In genomic region chr10:102418612-102419560, GRCh38 we compare ENCODE assay signal across 8 cellular contexts. TPM values are rescaled to one million over a fixed set of nuclear protein-coding genes. Genes with fewer than 3 reads are reported as not detected.
A peak's percentile ranks its signal among the peaks of the same experiment; 100 is the strongest.
DNase-seq lines count a peak whose midpoint lies in the region; ATAC-seq, FAIRE-seq and TF ChIP-seq lines count a peak whose summit lies in the region.

Gene PSD, minus strand, starts transcription at chr10:102418785. Its CDS starts 1,747 bp downstream, at chr10:102417038.

- TF ChIP-seq EP300 in GM12878 (IDR thresholded peaks at IDR 0.05; ENCODE audit: borderline replicate concordance in 1 of 2, control insufficient read depth in 1 of 2, low read depth in 2 of 2, low read length in 2 of 2) = no peak

- H2AFZ ChIP-seq in GM12878 (ENCODE audit: control insufficient read depth, low read depth, low read length) = no peak within 1 kb of the TSS

- H3K4me1 Mint-ChIP-seq in memory B cell = peaks cover 16% of the 10 kb centered on the region

- SMC1A ChIA-PET in GM12878 (lab: Charles Lee; ENCODE audit: uncharacterized antibody, unreplicated experiment) = interaction anchor here (1.6 to 4.2 kb wide), 2 partner anchors 24 to 42 kb away, joined by 3 to 23 read pairs; partner anchors contain the start of gene NFKB2

- WGBS in GM12878 (ENCODE audit: insufficient coverage, insufficient replicate concordance, low lambda C conversion rate, missing lambda C conversion rate) = 19% methylated on average over 43 of the region's 54 CpGs

- H3K9ac ChIP-seq in GM12878 (ENCODE audit: control insufficient read depth, insufficient read depth, low read length) = no peak within 1 kb of the TSS

- peaks cover 18% of the 10 kb centered on the region for H3K4me1 ChIP-seq in GM12878 (ENCODE audit: control insufficient read depth, insufficient read depth, low read length)

- no peak for TF ChIP-seq RAD21 in GM12878 (IDR thresholded peaks at IDR 0.05; ENCODE audit: insufficient read depth, low read depth, low read length)

- CTCF ChIA-PET in GM12878 (lab: Yijun Ruan, JAX) = interaction anchor here (1.9 to 5.6 kb wide), 3 partner anchors 13 to 43 kb away, joined by 9 to 90 read pairs (median 29); partner anchors contain the start of genes CUEDC2 and NFKB2

- no peaks in the 10 kb centered on the region for H3K9me3 Mint-ChIP-seq in memory B cell

- in situ Hi-C loops in GM12878 (cut with MboI) = no loop called here

- peaks cover 3% of the 10 kb centered on the region for H3K36me3 Mint-ChIP-seq in memory B cell

- no peak for DNase-seq in GM12865 (ENCODE audit: low read depth)
- DNase-seq in NCI-H2171 (lab: John Stamatoyannopoulos, UW) = peak; percentile 75
- no peak for DNase-seq in GM12878 (ENCODE audit: low read depth, low spot score)
- DNase-seq in memory B cell (ENCODE audit: low spot score in 2 of 2) = no peak
- DNase-seq in NOMO-1 treated with dmso at 0.1 percent for 144 hours (lab: John Stamatoyannopoulos, UW; ENCODE audit: unreplicated experiment) = no peak

- RAD21 ChIA-PET in GM12878 (lab: Charles Lee; ENCODE audit: unreplicated experiment) = interaction anchor here (2.1 to 3.8 kb wide), 4 partner anchors 14 to 189 kb away, joined by 9 to 24 read pairs (median 12); partner anchors contain the start of gene CUEDC2

- H3K79me2 ChIP-seq in GM12878 (ENCODE audit: control insufficient read depth, insufficient read depth, low read length) = peaks cover 7% of the 10 kb centered on the region

- peak within 1 kb of the TSS; percentile 95 for H3K4me2 ChIP-seq in GM12878 (ENCODE audit: control insufficient read depth, insufficient read depth)

- H4K20me1 ChIP-seq in GM12878 (ENCODE audit: control insufficient read depth, insufficient read depth) = peaks cover 2% of the 10 kb centered on the region; the same call in 1 of the 2 replicates

- H3K27ac Mint-ChIP-seq in memory B cell = no peak within 1 kb of the TSS

- H3K4me3 ChIP-seq in GM12865 (ENCODE audit: low read depth, low read length) (peak within 1 kb of the TSS; percentile 57), GM12878 (peak within 1 kb of the TSS; percentile 98)

- H3K27me3 Mint-ChIP-seq in memory B cell = peaks cover 27% of the 10 kb centered on the region

- no peaks in the 10 kb centered on the region for H3K9me3 ChIP-seq in GM12878 (replicated peaks; ENCODE audit: control insufficient read depth, insufficient read depth, low read length)

- no TSS peak for BruUV-seq in GM12878 (replicated peaks; lab: Mats Ljungman, UMichigan)

- peak within 1 kb of the TSS; percentile 97 for H3K4me3 Mint-ChIP-seq in memory B cell

- no peak within 1 kb of the TSS for H3K27ac ChIP-seq in GM12878 (ENCODE audit: control insufficient read depth, insufficient read depth)

- POLR2A ChIA-PET in GM12878 (lab: Charles Lee) = interaction anchor here (2.1 to 4.9 kb wide), 4 partner anchors 13 to 32 kb away, joined by 12 to 35 read pairs (median 28); partner anchors contain the start of genes C10orf95, CUEDC2 and NFKB2

- no peaks in the 10 kb centered on the region; a peak in 1 of 4 replicates for H3K27me3 ChIP-seq in GM12878 (replicated peaks in 1 of 2; ENCODE audit: control insufficient read depth in 2 of 2, insufficient read depth in 2 of 2, low read length in 1 of 2)

- FAIRE-seq in GM12878 (lab: Jason Lieb, UNC) = no peak

- intact Hi-C loops in GM12878 (cut with micrococcal nuclease; ENCODE audit: unreplicated experiment) = no loop called here

- ATAC-seq in GM12878 (no peak), memory B cell (ENCODE audit: low read depth) (no peak), GM19324 (IDR thresholded peaks at IDR 0.05; ENCODE audit: low FRiP score, unreplicated experiment) (no peak), HG02642 (IDR thresholded peaks at IDR 0.05; ENCODE audit: poor library complexity, unreplicated experiment) (no peak), GM18519 (IDR thresholded peaks at IDR 0.05; ENCODE audit: low FRiP score, unreplicated experiment) (no peak)

- no peaks in the 10 kb centered on the region; a peak in 1 of 4 replicates for H3K36me3 ChIP-seq in GM12878 (ENCODE audit: control insufficient read depth in 2 of 2, insufficient read depth in 2 of 2, low read length in 1 of 2)

- TF ChIP-seq CTCF in GM12865 (IDR thresholded peaks at IDR 0.05; ENCODE audit: insufficient read depth, low read depth, low read length, missing control alignments) = no peak
- TF ChIP-seq CTCF in GM12878 (IDR thresholded peaks at IDR 0.05 in 2 of 3, conservative IDR thresholded peaks at IDR 0.05 in 1 of 3; ENCODE audit: control insufficient read depth in 2 of 3, extremely low read depth in 1 of 3, insufficient read depth in 1 of 3, low read depth in 3 of 3, low read length in 3 of 3) = no peak

- no peak for TF ChIP-seq POLR2A in GM12878 (IDR thresholded peaks at IDR 0.05; ENCODE audit: low read depth, low read length)

TF ChIP-seq in GM12878, 131 proteins besides CTCF, POLR2A, EP300 and RAD21:
- TF ChIP-seq CHD1 (IDR thresholded peaks at IDR 0.05; ENCODE audit: low read depth, low read length) (no peak), RFX5 (IDR thresholded peaks at IDR 0.05; ENCODE audit: low read depth, low read length) (no peak), DPF2 (IDR thresholded peaks at IDR 0.05) (no peak), EED (IDR thresholded peaks at IDR 0.05; ENCODE audit: low read depth) (no peak), ATF7 (IDR thresholded peaks at IDR 0.05; ENCODE audit: low read depth) (no peak), FOXK2 (IDR thresholded peaks at IDR 0.05) (no peak), HCFC1 (IDR thresholded peaks at IDR 0.05; ENCODE audit: low read length) (no peak), KDM1A (IDR thresholded peaks at IDR 0.05; ENCODE audit: borderline replicate concordance) (no peak), BMI1 (IDR thresholded peaks at IDR 0.05; ENCODE audit: borderline replicate concordance) (no peak), JUNB (IDR thresholded peaks at IDR 0.05) (no peak), NR2C2 (IDR thresholded peaks at IDR 0.05; ENCODE audit: borderline replicate concordance, control insufficient read depth, insufficient read length, low read depth) (no peak), POLR2AphosphoS2 (IDR thresholded peaks at IDR 0.05; ENCODE audit: low read depth, low read length) (no peak), MTA2 (IDR thresholded peaks at IDR 0.05; ENCODE audit: low read depth) (no peak), PBX3 (IDR thresholded peaks at IDR 0.05; ENCODE audit: insufficient replicate concordance, low read depth, low read length) (no peak)
- TF ChIP-seq, protein P1, sequence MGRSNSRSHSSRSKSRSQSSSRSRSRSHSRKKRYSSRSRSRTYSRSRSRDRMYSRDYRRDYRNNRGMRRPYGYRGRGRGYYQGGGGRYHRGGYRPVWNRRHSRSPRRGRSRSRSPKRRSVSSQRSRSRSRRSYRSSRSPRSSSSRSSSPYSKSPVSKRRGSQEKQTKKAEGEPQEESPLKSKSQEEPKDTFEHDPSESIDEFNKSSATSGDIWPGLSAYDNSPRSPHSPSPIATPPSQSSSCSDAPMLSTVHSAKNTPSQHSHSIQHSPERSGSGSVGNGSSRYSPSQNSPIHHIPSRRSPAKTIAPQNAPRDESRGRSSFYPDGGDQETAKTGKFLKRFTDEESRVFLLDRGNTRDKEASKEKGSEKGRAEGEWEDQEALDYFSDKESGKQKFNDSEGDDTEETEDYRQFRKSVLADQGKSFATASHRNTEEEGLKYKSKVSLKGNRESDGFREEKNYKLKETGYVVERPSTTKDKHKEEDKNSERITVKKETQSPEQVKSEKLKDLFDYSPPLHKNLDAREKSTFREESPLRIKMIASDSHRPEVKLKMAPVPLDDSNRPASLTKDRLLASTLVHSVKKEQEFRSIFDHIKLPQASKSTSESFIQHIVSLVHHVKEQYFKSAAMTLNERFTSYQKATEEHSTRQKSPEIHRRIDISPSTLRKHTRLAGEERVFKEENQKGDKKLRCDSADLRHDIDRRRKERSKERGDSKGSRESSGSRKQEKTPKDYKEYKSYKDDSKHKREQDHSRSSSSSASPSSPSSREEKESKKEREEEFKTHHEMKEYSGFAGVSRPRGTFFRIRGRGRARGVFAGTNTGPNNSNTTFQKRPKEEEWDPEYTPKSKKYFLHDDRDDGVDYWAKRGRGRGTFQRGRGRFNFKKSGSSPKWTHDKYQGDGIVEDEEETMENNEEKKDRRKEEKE (IDR thresholded peaks at IDR 0.05) = no peak

RNA-seq across cellular contexts. Expression of gene PSD, which starts in this region (rescaled TPM):
- total RNA-seq in GM12878 (2013; cell fraction: nucleolus; rRNA removed) = 0.83 and 1.1 TPM in 2 replicates
- total RNA-seq in GM12878 (2014; rRNA removed) (0.11 and 0.27 TPM in 2 replicates), GM12878 (2014; rRNA removed; fragmentation: Illumina TruSeq; extraction: Trizol) (0.09 and 0.18 TPM in 2 replicates), GM12878 (2021) (0.16 and 0.56 TPM in 2 replicates)
- 0.41 TPM for polyA plus RNA-seq in GM12878 (2011; ENCODE audit: low read depth)
- polyA plus RNA-seq in GM12878 (2011; rRNA removed) (0.41 and 0.55 TPM in 2 replicates), GM12878 (2014; fragmentation: Illumina TruSeq; extraction: Trizol) (0.16 TPM in 1 of 2 replicates, not detected in the other), GM12878 (2014; fragmentation: Nextera tagmentation; extraction: Ambion mirVana) (not detected), GM12878 (2014; rRNA removed) (0.25 and 0.77 TPM in 2 replicates), GM12878 (2016; fragmentation: Nextera tagmentation; extraction: Ambion mirVana) (1 to 10 TPM; 1.7 to 2.0 TPM)
- 0.43 and 0.57 TPM in 2 replicates for polyA plus RNA-seq in GM12878 (2011; cell fraction: cytosol; rRNA removed)
- 3.5 and 3.8 TPM in 2 replicates for polyA plus RNA-seq in GM12878 (2011; cell fraction: nucleus; rRNA removed)
- 2.1 and 2.8 TPM in 2 replicates for polyA plus RNA-seq in GM12878 (2012)
- polyA minus RNA-seq in GM12878 (2011; rRNA and poly(A)+ RNA removed) = 0.93 and 0.95 TPM in 2 replicates
- not detected in 2 replicates for polyA minus RNA-seq in GM12878 (2011; cell fraction: cytosol; rRNA and poly(A)+ RNA removed)
- polyA minus RNA-seq in GM12878 (2011; cell fraction: nucleus; rRNA and poly(A)+ RNA removed) = 1.1 TPM in 2 replicates
